ENCODE assay signal across 8 cellular contexts in the genomic region with DNA sequence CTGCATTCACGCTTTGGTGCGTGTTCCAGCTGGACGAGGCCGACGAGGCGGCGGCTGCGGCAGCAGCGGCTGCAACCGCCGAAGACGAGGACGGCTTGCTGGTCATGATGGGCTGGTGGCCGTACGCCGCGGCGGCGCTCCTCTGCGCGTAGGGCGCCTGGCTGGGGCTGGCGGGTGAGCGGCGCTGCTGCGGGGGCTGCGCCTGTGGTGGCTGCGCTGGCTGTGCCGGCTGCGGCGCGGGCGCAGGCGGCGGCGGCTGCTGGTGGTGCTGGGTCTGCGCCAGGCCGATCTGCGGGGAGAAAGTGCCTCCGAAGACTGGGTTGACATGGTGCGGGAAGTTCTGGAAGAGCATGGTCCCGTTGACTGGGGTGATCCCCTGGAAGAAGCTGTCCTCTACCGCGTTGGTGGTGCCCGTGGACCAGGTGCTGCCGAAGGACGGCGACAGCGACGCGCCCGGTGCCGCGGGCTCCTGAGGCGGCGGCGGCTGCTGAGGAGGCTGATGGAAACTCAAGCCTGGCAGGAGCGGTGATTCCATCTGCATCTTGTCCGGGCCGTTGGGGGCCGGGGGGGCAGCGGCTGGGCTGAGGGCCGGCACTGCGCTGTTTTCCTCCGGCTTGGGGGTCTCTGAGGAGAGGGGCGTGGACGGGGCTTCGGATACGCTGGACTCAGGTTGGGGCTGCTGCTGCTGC. TPM values are rescaled to one million over a fixed set of nuclear protein-coding genes. Genes with fewer than 3 reads are reported as not detected.
DNase-seq lines count a peak whose midpoint lies in the region; ATAC-seq lines count a peak whose summit lies in the region.

No MANE protein-coding gene starts in this region.

- ATAC-seq in GM19324 (IDR thresholded peaks at IDR 0.05; ENCODE audit: low FRiP score, unreplicated experiment): peak; percentile 33
- peak; percentile 84 for ATAC-seq in stimulated activated effector memory CD8-positive, alpha-beta T cell treated with anti-CD3 and anti-CD28 coated beads, Interleukin-12 subunit alpha, Interleukin-12 subunit beta, amount 100 ng/mL, for 72 hours

- H3K4me1 ChIP-seq in ACC112 (ENCODE audit: control insufficient read depth, insufficient read depth, low read length, unreplicated experiment): peaks cover 15% of the 10 kb centered on the region
- peaks cover 31% of the 10 kb centered on the region for H3K4me1 ChIP-seq in endocrine pancreas (ENCODE audit: control insufficient read depth, insufficient read depth, low read length)
- H3K4me1 ChIP-seq in mesodermal cell (ENCODE audit: control insufficient read depth, insufficient read depth, low read length, poor library complexity, severe bottlenecking): peaks cover 11% of the 10 kb centered on the region

- peak overlapping the region; percentile 95 for H3K4me3 Mint-ChIP-seq in activated CD4-positive, alpha-beta memory T cell treated with anti-CD3 and anti-CD28 coated beads, Interleukin-2, amount 10 ng/mL, durations not matched to agents 7 days and 5 days
- peak overlapping the region; percentile 79 for H3K4me3 Mint-ChIP-seq in stimulated activated effector memory CD8-positive, alpha-beta T cell treated with anti-CD3 and anti-CD28 coated beads, Interleukin-12 subunit alpha, Interleukin-12 subunit beta, amount 100 ng/mL, for 72 hours

- no peak overlapping the region for H3K27ac ChIP-seq in ACC112 (ENCODE audit: low read depth, low read length)
- H3K27ac ChIP-seq in mesodermal cell (ENCODE audit: low read depth, low read length, severe bottlenecking): no peak overlapping the region

- H2AFZ ChIP-seq in ACC112 (ENCODE audit: low read length, unreplicated experiment): peak overlapping the region; percentile 44

- H3K4me1 Mint-ChIP-seq in activated CD4-positive, alpha-beta memory T cell treated with anti-CD3 and anti-CD28 coated beads, Interleukin-2, amount 10 ng/mL, durations not matched to agents 7 days and 5 days: peaks cover 36% of the 10 kb centered on the region
- peaks cover 56% of the 10 kb centered on the region for H3K4me1 Mint-ChIP-seq in stimulated activated effector memory CD8-positive, alpha-beta T cell treated with anti-CD3 and anti-CD28 coated beads, Interleukin-12 subunit alpha, Interleukin-12 subunit beta, amount 100 ng/mL, for 72 hours

- POLR2A ChIA-PET in activated CD4-positive, alpha-beta memory T cell treated with anti-CD3 and anti-CD28 coated beads, Interleukin-2, amount 10 ng/mL, durations not matched to agents 7 days and 5 days (lab: Charles Lee): interaction anchor here (1.4 to 1.5 kb wide), 2 partner anchors 50 to 52 kb away, joined by 3 to 8 read pairs; a partner anchor contains a TSS

- H3K36me3 Mint-ChIP-seq in activated CD4-positive, alpha-beta memory T cell treated with anti-CD3 and anti-CD28 coated beads, Interleukin-2, amount 10 ng/mL, durations not matched to agents 7 days and 5 days (ENCODE audit: low read depth): peaks cover 27% of the 10 kb centered on the region
- peaks cover 17% of the 10 kb centered on the region for H3K36me3 Mint-ChIP-seq in stimulated activated effector memory CD8-positive, alpha-beta T cell treated with anti-CD3 and anti-CD28 coated beads, Interleukin-12 subunit alpha, Interleukin-12 subunit beta, amount 100 ng/mL, for 72 hours

- H3K4me3 ChIP-seq in ACC112 (ENCODE audit: low read depth, low read length): peak overlapping the region; percentile 84
- peak overlapping the region; percentile 50 for H3K4me3 ChIP-seq in Jurkat, Clone E6-1 (ENCODE audit: low read length)
- H3K4me3 ChIP-seq in endocrine pancreas (ENCODE audit: control insufficient read depth, insufficient read depth, low read length): peak overlapping the region; percentile 88
- H3K4me3 ChIP-seq in mesodermal cell (ENCODE audit: extremely low read depth, insufficient read depth, low read length, poor library complexity, severe bottlenecking): peak overlapping the region; percentile 51

- no peaks in the 10 kb centered on the region for H3K36me3 ChIP-seq in ACC112 (ENCODE audit: insufficient read depth, low read length)
- H3K36me3 ChIP-seq in endocrine pancreas (ENCODE audit: control insufficient read depth, insufficient read depth, low read length): no peaks in the 10 kb centered on the region
- H3K36me3 ChIP-seq in mesodermal cell (ENCODE audit: control insufficient read depth, insufficient read depth, low read length): no peaks in the 10 kb centered on the region

- H3K9me3 ChIP-seq in endocrine pancreas (ENCODE audit: control insufficient read depth, low read length) (no peaks in the 10 kb centered on the region), mesodermal cell (ENCODE audit: control insufficient read depth, low read length) (no peaks in the 10 kb centered on the region)

- peaks cover 27% of the 10 kb centered on the region for H3K27me3 Mint-ChIP-seq in activated CD4-positive, alpha-beta memory T cell treated with anti-CD3 and anti-CD28 coated beads, Interleukin-2, amount 10 ng/mL, durations not matched to agents 7 days and 5 days

- H3K27me3 ChIP-seq in ACC112 (ENCODE audit: insufficient read depth, low read length): no peaks in the 10 kb centered on the region
- no peaks in the 10 kb centered on the region for H3K27me3 ChIP-seq in endocrine pancreas (ENCODE audit: control insufficient read depth, insufficient read depth, low read length)

- CTCF ChIA-PET in activated CD4-positive, alpha-beta memory T cell treated with anti-CD3 and anti-CD28 coated beads, Interleukin-2, amount 10 ng/mL, durations not matched to agents 7 days and 5 days (lab: Charles Lee): no interaction called here

- H3K9ac ChIP-seq in endocrine pancreas (ENCODE audit: control insufficient read depth, insufficient read depth, low read length): peak overlapping the region; percentile 91

- 1% methylated on average over 52 of the region's 69 CpGs for WGBS in mesodermal cell (ENCODE audit: insufficient coverage in 2 of 2), 2 experiments

- no peaks in the 10 kb centered on the region for H3K79me2 ChIP-seq in ACC112 (ENCODE audit: control insufficient read depth, insufficient read depth, low read length, unreplicated experiment)

- no peak for DNase-seq in Jurkat, Clone E6-1 (ENCODE audit: low read depth, low spot score)
- DNase-seq in activated CD4-positive, alpha-beta memory T cell treated with anti-CD3 and anti-CD28 coated beads, Interleukin-2, amount 10 ng/mL, durations not matched to agents 7 days and 5 days: peak; percentile 30
- peak; percentile 18 to 68 for DNase-seq in stimulated activated effector memory CD8-positive, alpha-beta T cell treated with anti-CD3 and anti-CD28 coated beads, Interleukin-12 subunit alpha, Interleukin-12 subunit beta, amount 100 ng/mL, for 72 hours (ENCODE audit: low spot score in 2 of 2)
- no peak for DNase-seq in NCI-H2081 treated with DMSO at 0.1 percent for 48 hours (lab: John Stamatoyannopoulos, UW)

- no peak overlapping the region for H3K27ac Mint-ChIP-seq in activated CD4-positive, alpha-beta memory T cell treated with anti-CD3 and anti-CD28 coated beads, Interleukin-2, amount 10 ng/mL, durations not matched to agents 7 days and 5 days
- peak overlapping the region; percentile 52 for H3K27ac Mint-ChIP-seq in stimulated activated effector memory CD8-positive, alpha-beta T cell treated with anti-CD3 and anti-CD28 coated beads, Interleukin-12 subunit alpha, Interleukin-12 subunit beta, amount 100 ng/mL, for 72 hours

- no peaks in the 10 kb centered on the region for H3K9me3 Mint-ChIP-seq in activated CD4-positive, alpha-beta memory T cell treated with anti-CD3 and anti-CD28 coated beads, Interleukin-2, amount 10 ng/mL, durations not matched to agents 7 days and 5 days
- H3K9me3 Mint-ChIP-seq in stimulated activated effector memory CD8-positive, alpha-beta T cell treated with anti-CD3 and anti-CD28 coated beads, Interleukin-12 subunit alpha, Interleukin-12 subunit beta, amount 100 ng/mL, for 72 hours: no peaks in the 10 kb centered on the region

RNA-seq across cellular contexts. Expression of a gene that starts 51.1 kb away (rescaled TPM):
- 0.91 TPM for polyA plus RNA-seq in Jurkat, Clone E6-1 (2012; ENCODE audit: insufficient read depth, insufficient read length)
- 1 to 10 TPM; 2.8 to 3.0 TPM for total RNA-seq in activated CD4-positive, alpha-beta memory T cell treated with anti-CD3 and anti-CD28 coated beads, Interleukin-2, amount 10 ng/mL, durations not matched to agents 7 days and 5 days
- 0.70 TPM for polyA plus RNA-seq in mesodermal cell (2013, experiment 1 of 2)
- polyA plus RNA-seq in mesodermal cell (2013, experiment 2 of 2): 0.71 TPM

RNA-seq across cellular contexts. Expression of a gene that starts 51.2 kb away (rescaled TPM):
- polyA plus RNA-seq in Jurkat, Clone E6-1 (2012; ENCODE audit: insufficient read depth, insufficient read length): 42.3 TPM
- 10 to 100 TPM; 28.5 to 29.3 TPM for total RNA-seq in activated CD4-positive, alpha-beta memory T cell treated with anti-CD3 and anti-CD28 coated beads, Interleukin-2, amount 10 ng/mL, durations not matched to agents 7 days and 5 days
- polyA plus RNA-seq in mesodermal cell (2013, experiment 1 of 2): 38.0 TPM
- 46.9 TPM for polyA plus RNA-seq in mesodermal cell (2013, experiment 2 of 2)

Comparison
In these comparisons a context has a peak if more than half of its experiments do, and no peak if none do; other contexts are left out.
1. DNase-seq: peak in activated CD4-positive, alpha-beta memory T cell treated with anti-CD3 and anti-CD28 coated beads, Interleukin-2, amount 10 ng/mL, durations not matched to agents 7 days and 5 days (single experiment) and stimulated activated effector memory CD8-positive, alpha-beta T cell treated with anti-CD3 and anti-CD28 coated beads, Interleukin-12 subunit alpha, Interleukin-12 subunit beta, amount 100 ng/mL, for 72 hours (2 of 2); none in Jurkat, Clone E6-1 (single experiment) and NCI-H2081 treated with DMSO at 0.1 percent for 48 hours (single experiment).
2. Peak in every context shown above with its lines, with median percentiles within 50 percentile points of each other: H3K4me3 ChIP-seq.